27 cellular contexts compared by ENCODE assay signal in genomic region chr18:31245820-31246219, GRCh38.
DNase-seq lines count a peak whose midpoint lies in the region; ATAC-seq, FAIRE-seq and TF ChIP-seq lines count a peak whose summit lies in the region.
"Had no signal": no experiment of that assay in that cellular context is flagged by ENCODE, and none has a peak within 500 bp of the region (broad histone marks: within the 10 kb centered on the region; RNA-seq: fewer than 3 reads in every experiment).

No MANE protein-coding gene starts in this region.

- CTCF ChIA-PET in MCF 10A (lab: Yijun Ruan, JAX) = interaction anchor here (1.1 to 2.4 kb wide), 3 partner anchors 10 to 23 kb away, joined by 4 to 6 read pairs (median 5); no protein-coding TSS in a partner anchor

- H3K9me3 ChIP-seq in breast epithelium (no peaks in the 10 kb centered on the region), astrocyte (ENCODE audit: insufficient read depth, low read depth, low read length) (no peaks in the 10 kb centered on the region), body of pancreas (no peaks in the 10 kb centered on the region)

- TF ChIP-seq CTCF in MCF 10A (IDR thresholded peaks at IDR 0.05; ENCODE audit: unreplicated experiment) = no peak
- no peak for TF ChIP-seq CTCF in breast epithelium (IDR thresholded peaks at IDR 0.05)
- no peak for TF ChIP-seq CTCF in astrocyte (IDR thresholded peaks at IDR 0.05; ENCODE audit: insufficient read depth, low read depth, low read length)
- no peak for TF ChIP-seq CTCF in body of pancreas (IDR thresholded peaks at IDR 0.05)

- no peak overlapping the region for H3K9ac ChIP-seq in astrocyte (ENCODE audit: low read length)

- H3K27ac Mint-ChIP-seq in MCF 10A (ENCODE audit: low read depth, unreplicated experiment) (peak overlapping the region; percentile 92), astrocyte (ENCODE audit: unreplicated experiment) (peak overlapping the region; percentile 67)
- H3K27ac Mint-ChIP-seq: activated CD4-positive, alpha-beta memory T cell treated with anti-CD3 and anti-CD28 coated beads, Interleukin-2, amount 10 ng/mL, durations not matched to agents 7 days and 5 days; CD8-positive, alpha-beta memory T cell had no signal

- no peaks in the 10 kb centered on the region for H4K20me1 ChIP-seq in astrocyte (ENCODE audit: insufficient read depth, low read length)

- POLR2A ChIA-PET in MCF 10A (lab: Yijun Ruan, JAX) = interaction anchor here (1.0 to 13.0 kb wide), 15 partner anchors 12 to 268 kb away, joined by 3 to 187 read pairs (median 62); partner anchors contain the start of genes DSC2, DSC3, DSG2 and DSG3

- FAIRE-seq in astrocyte (lab: Jason Lieb, UNC) = no peak
- FAIRE-seq: frontal cortex, GM18507 had no signal

- H3K4me3 ChIP-seq in breast epithelium (no peak overlapping the region), astrocyte (ENCODE audit: insufficient read depth, low read depth, low read length) (no peak overlapping the region), skin epidermis (no peak overlapping the region), body of pancreas (no peak overlapping the region)

- H3K79me2 ChIP-seq in astrocyte (ENCODE audit: insufficient read depth, low read length) = no peaks in the 10 kb centered on the region

- H3K9me3 Mint-ChIP-seq in MCF 10A (ENCODE audit: unreplicated experiment) (no peaks in the 10 kb centered on the region), astrocyte (ENCODE audit: unreplicated experiment) (no peaks in the 10 kb centered on the region)

- no TSS peak for BruUV-seq in MCF 10A (replicated peaks; lab: Mats Ljungman, UMichigan)

- H3K36me3 Mint-ChIP-seq in MCF 10A (ENCODE audit: insufficient read depth, unreplicated experiment) (no peaks in the 10 kb centered on the region), astrocyte (ENCODE audit: low read depth, unreplicated experiment) (no peaks in the 10 kb centered on the region)
- H3K36me3 Mint-ChIP-seq: CD8-positive, alpha-beta memory T cell had no signal

- H3K27me3 ChIP-seq in breast epithelium (no peaks in the 10 kb centered on the region), astrocyte (ENCODE audit: insufficient read depth, low read length) (no peaks in the 10 kb centered on the region), body of pancreas (no peaks in the 10 kb centered on the region)

- intact Hi-C loops in MCF 10A (cut with micrococcal nuclease) = loop anchor here (10.0 kb wide), 1 partner anchor 261 kb away; no protein-coding TSS in a partner anchor
- intact Hi-C loops in breast epithelium (cut with DNase I; ENCODE audit: low total_unique reads) = no loop called here
- intact Hi-C loops in body of pancreas (cut with DNase I) = no loop called here

- DNase-seq in MCF 10A (ENCODE audit: unreplicated experiment) (peak; percentile 69), breast epithelium (ENCODE audit: low spot score in 2 of 2) (no peak), astrocyte (ENCODE audit: low read depth) (peak; percentile 59), iris pigment epithelial cell (ENCODE audit: low read depth) (peak; percentile 9), body of pancreas (no peak), NCI-H1417 treated with DMSO at 0.1 percent for 48 hours (lab: John Stamatoyannopoulos, UW) (no peak)
- DNase-seq: 8988T; activated CD4-positive, alpha-beta memory T cell treated with anti-CD3 and anti-CD28 coated beads, Interleukin-2, amount 10 ng/mL, durations not matched to agents 7 days and 5 days; activated CD4-positive, CD25-positive, alpha-beta regulatory T cell treated with anti-CD3 and anti-CD28 coated beads, Interleukin-2, amount 50 U/mL, for 72 hours; activated effector memory CD4-positive, alpha-beta T cell treated with Interleukin-2 at 50 U/mL for 16 hours; activated T-cell treated with anti-CD3 and anti-CD28 coated beads for 4 hours; AML-193; CD8-positive, alpha-beta memory T cell; effector CD4-positive, alpha-beta T cell; GOT3; hypothalamus; NCI-H1092 treated with DMSO at 0.1 percent for 48 hours; NCI-H446 treated with DMSO at 0.1 percent for 48 hours; SIG-M5; stimulated activated CD4-positive, alpha-beta T cell treated with anti-CD3 and anti-CD28 coated beads, Interleukin-1b, Interleukin-23, amount 100 ng/mL, for 48 hours; substantia nigra; T-helper 1 cell had no signal

- TF ChIP-seq POLR2A in breast epithelium (IDR thresholded peaks at IDR 0.05) = no peak
- TF ChIP-seq POLR2A in body of pancreas (IDR thresholded peaks at IDR 0.05) = no peak

- H3K27me3 Mint-ChIP-seq in MCF 10A (ENCODE audit: insufficient read depth, unreplicated experiment) (no peaks in the 10 kb centered on the region), astrocyte (ENCODE audit: low read depth, unreplicated experiment) (no peaks in the 10 kb centered on the region)
- H3K27me3 Mint-ChIP-seq: activated CD4-positive, alpha-beta memory T cell treated with anti-CD3 and anti-CD28 coated beads, Interleukin-2, amount 10 ng/mL, durations not matched to agents 7 days and 5 days; CD8-positive, alpha-beta memory T cell had no signal

- no peak overlapping the region for H3K4me3 Mint-ChIP-seq in MCF 10A (ENCODE audit: unreplicated experiment)
- peak overlapping the region; percentile 31 for H3K4me3 Mint-ChIP-seq in astrocyte (ENCODE audit: unreplicated experiment)
- H3K4me3 Mint-ChIP-seq: activated CD4-positive, alpha-beta memory T cell treated with anti-CD3 and anti-CD28 coated beads, Interleukin-2, amount 10 ng/mL, durations not matched to agents 7 days and 5 days; CD8-positive, alpha-beta memory T cell had no signal

- H3K27ac ChIP-seq in breast epithelium = no peak overlapping the region
- H3K27ac ChIP-seq in astrocyte (ENCODE audit: low read depth, low read length) = no peak overlapping the region
- peak overlapping the region in 18 of 21 experiments; percentile 6 to 86 (median 78) for H3K27ac ChIP-seq in skin epidermis
- no peak overlapping the region for H3K27ac ChIP-seq in body of pancreas
- H3K27ac ChIP-seq: HL-60 had no signal

- H3K36me3 ChIP-seq in breast epithelium = no peaks in the 10 kb centered on the region
- no peaks in the 10 kb centered on the region for H3K36me3 ChIP-seq in astrocyte (ENCODE audit: insufficient read depth, low read length)
- H3K36me3 ChIP-seq in body of pancreas (replicated peaks in 1 of 2; ENCODE audit: insufficient read depth in 1 of 2, low read depth in 2 of 2) = no peaks in the 10 kb centered on the region

- H3K4me1 ChIP-seq in breast epithelium (peaks cover 0 to 6% of the 10 kb centered on the region in 2 donors), astrocyte (ENCODE audit: insufficient read depth, low read length) (peaks cover 9% of the 10 kb centered on the region), body of pancreas (peaks cover 58% of the 10 kb centered on the region)

- 84 to 85% methylated on average over 3 of the region's 3 CpGs for WGBS in body of pancreas, 2 donors

- H2AFZ ChIP-seq in astrocyte (ENCODE audit: low read depth, low read length) = no peak overlapping the region

- ATAC-seq in body of pancreas = no peak
- ATAC-seq in HG03520 (IDR thresholded peaks at IDR 0.05; ENCODE audit: unreplicated experiment) = no peak

- H3K4me1 Mint-ChIP-seq in MCF 10A (ENCODE audit: insufficient read depth, unreplicated experiment) (peaks cover 44% of the 10 kb centered on the region), astrocyte (ENCODE audit: low read depth, unreplicated experiment) (peaks cover 61% of the 10 kb centered on the region)
- H3K4me1 Mint-ChIP-seq: activated CD4-positive, alpha-beta memory T cell treated with anti-CD3 and anti-CD28 coated beads, Interleukin-2, amount 10 ng/mL, durations not matched to agents 7 days and 5 days; CD8-positive, alpha-beta memory T cell had no signal

- no peak overlapping the region for H3K4me2 ChIP-seq in astrocyte (ENCODE audit: low read length)

Comparison
In these comparisons a context has a peak if more than half of its experiments do, and no peak if none do; other contexts are left out.
1. DNase-seq: peak in MCF 10A (single experiment), astrocyte (single experiment) and iris pigment epithelial cell (single experiment); none in breast epithelium (0 of 2), body of pancreas (0 of 4) and NCI-H1417 treated with DMSO at 0.1 percent for 48 hours (single experiment).
2. H3K27ac ChIP-seq: peak in skin epidermis (18 of 21); none in breast epithelium (0 of 2), astrocyte (single experiment) and body of pancreas (0 of 4).